ENCODE assay signal across 1 cellular context in the genomic region with DNA sequence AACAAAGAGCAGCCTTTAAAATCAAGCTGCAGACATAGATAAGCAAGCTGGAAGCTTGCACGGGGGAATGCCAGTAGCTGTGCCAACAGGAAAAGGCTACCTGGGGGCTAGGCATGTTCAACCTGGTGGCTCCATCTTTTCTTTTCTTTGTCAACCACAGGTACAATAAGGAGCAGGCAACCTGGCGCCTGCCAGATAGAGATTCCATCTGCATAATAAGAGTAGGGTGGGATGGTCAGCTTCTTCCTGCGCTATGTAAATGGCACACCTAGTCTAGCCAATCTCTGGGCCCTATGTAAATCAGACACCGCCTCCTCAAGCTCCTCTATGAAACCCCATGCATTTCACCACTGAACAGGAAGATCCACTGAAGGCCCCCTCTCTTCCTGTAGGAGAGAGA.
TF ChIP-seq lines count a peak whose summit lies in the region.

No MANE protein-coding gene starts in this region.

TF ChIP-seq in HepG2, 621 proteins besides CTCF, POLR2A, EP300 and RAD21 (continued from another document):
- no peak for TF ChIP-seq HES4 (CRISPR knock-in tag; IDR thresholded peaks at IDR 0.05; ENCODE audit: borderline replicate concordance)
- TF ChIP-seq ZNF160 (CRISPR knock-in tag; IDR thresholded peaks at IDR 0.05) = no peak
- TF ChIP-seq ZNF121 (CRISPR knock-in tag; IDR thresholded peaks at IDR 0.05) = no peak
- TF ChIP-seq ZNF264 (CRISPR knock-in tag; IDR thresholded peaks at IDR 0.05) = no peak
- TF ChIP-seq, protein P1, sequence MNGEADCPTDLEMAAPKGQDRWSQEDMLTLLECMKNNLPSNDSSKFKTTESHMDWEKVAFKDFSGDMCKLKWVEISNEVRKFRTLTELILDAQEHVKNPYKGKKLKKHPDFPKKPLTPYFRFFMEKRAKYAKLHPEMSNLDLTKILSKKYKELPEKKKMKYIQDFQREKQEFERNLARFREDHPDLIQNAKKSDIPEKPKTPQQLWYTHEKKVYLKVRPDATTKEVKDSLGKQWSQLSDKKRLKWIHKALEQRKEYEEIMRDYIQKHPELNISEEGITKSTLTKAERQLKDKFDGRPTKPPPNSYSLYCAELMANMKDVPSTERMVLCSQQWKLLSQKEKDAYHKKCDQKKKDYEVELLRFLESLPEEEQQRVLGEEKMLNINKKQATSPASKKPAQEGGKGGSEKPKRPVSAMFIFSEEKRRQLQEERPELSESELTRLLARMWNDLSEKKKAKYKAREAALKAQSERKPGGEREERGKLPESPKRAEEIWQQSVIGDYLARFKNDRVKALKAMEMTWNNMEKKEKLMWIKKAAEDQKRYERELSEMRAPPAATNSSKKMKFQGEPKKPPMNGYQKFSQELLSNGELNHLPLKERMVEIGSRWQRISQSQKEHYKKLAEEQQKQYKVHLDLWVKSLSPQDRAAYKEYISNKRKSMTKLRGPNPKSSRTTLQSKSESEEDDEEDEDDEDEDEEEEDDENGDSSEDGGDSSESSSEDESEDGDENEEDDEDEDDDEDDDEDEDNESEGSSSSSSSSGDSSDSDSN (CRISPR knock-in tag; IDR thresholded peaks at IDR 0.05) = no peak
- no peak for TF ChIP-seq ZNF382 (CRISPR knock-in tag; IDR thresholded peaks at IDR 0.05; ENCODE audit: borderline replicate concordance)
- no peak for TF ChIP-seq SIN3A (IDR thresholded peaks at IDR 0.05; ENCODE audit: borderline replicate concordance, low read depth, low read length)
